1 cellular context compared by ENCODE assay signal in the genomic region with DNA sequence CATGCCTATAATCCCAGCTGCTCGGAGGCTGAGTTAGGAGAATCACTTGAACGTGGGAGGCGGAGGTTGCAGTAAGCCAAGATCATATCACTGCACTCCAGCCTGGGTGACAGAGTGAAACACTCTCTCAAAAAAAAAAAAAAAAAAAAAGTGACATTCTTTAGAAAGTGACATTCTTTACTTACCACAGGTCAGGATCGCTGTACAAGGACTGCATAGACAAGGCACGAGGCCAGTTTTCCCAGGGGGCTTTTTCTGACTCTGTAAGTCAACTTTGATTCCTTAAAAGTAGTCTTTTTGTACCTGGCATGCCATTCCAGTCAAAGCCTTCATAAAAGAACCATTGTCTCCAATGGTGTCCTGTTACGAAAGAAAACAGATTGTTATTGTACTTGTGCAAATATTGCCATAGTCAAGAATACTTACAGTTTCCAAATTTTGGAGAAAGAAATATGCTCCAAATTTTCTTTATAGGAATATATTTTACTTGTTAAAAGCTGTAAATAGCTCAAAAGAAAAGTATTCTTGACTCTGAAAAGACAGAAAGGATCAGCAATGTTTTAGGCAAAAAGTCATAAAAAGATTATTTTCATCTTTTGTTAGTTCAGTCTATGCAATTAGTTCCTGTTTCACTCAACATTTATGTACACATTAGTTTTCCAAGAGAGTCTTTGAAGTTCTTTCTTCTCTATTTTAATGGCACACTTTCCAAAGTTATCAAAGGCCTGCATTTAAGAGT.
TF ChIP-seq lines count a peak whose summit lies in the region.

No MANE protein-coding gene starts in this region.

TF ChIP-seq in HepG2, 621 proteins besides CTCF, POLR2A, EP300 and RAD21 (continued from another document and continues in another):
- peak; percentile 92 for TF ChIP-seq ARID5B (CRISPR knock-in tag; IDR thresholded peaks at IDR 0.05)
- TF ChIP-seq, protein P1, sequence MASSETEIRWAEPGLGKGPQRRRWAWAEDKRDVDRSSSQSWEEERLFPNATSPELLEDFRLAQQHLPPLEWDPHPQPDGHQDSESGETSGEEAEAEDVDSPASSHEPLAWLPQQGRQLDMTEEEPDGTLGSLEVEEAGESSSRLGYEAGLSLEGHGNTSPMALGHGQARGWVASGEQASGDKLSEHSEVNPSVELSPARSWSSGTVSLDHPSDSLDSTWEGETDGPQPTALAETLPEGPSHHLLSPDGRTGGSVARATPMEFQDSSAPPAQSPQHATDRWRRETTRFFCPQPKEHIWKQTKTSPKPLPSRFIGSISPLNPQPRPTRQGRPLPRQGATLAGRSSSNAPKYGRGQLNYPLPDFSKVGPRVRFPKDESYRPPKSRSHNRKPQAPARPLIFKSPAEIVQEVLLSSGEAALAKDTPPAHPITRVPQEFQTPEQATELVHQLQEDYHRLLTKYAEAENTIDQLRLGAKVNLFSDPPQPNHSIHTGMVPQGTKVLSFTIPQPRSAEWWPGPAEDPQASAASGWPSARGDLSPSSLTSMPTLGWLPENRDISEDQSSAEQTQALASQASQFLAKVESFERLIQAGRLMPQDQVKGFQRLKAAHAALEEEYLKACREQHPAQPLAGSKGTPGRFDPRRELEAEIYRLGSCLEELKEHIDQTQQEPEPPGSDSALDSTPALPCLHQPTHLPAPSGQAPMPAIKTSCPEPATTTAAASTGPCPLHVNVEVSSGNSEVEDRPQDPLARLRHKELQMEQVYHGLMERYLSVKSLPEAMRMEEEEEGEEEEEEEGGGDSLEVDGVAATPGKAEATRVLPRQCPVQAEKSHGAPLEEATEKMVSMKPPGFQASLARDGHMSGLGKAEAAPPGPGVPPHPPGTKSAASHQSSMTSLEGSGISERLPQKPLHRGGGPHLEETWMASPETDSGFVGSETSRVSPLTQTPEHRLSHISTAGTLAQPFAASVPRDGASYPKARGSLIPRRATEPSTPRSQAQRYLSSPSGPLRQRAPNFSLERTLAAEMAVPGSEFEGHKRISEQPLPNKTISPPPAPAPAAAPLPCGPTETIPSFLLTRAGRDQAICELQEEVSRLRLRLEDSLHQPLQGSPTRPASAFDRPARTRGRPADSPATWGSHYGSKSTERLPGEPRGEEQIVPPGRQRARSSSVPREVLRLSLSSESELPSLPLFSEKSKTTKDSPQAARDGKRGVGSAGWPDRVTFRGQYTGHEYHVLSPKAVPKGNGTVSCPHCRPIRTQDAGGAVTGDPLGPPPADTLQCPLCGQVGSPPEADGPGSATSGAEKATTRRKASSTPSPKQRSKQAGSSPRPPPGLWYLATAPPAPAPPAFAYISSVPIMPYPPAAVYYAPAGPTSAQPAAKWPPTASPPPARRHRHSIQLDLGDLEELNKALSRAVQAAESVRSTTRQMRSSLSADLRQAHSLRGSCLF (CRISPR knock-in tag; IDR thresholded peaks at IDR 0.05; ENCODE audit: borderline replicate concordance): no peak
- TF ChIP-seq GABPA (IDR thresholded peaks at IDR 0.05; ENCODE audit: low read depth, low read length): no peak
- no peak for TF ChIP-seq GABPA (CRISPR knock-in tag; IDR thresholded peaks at IDR 0.05; ENCODE audit: low read depth)
- TF ChIP-seq BCL6 (CRISPR knock-in tag; IDR thresholded peaks at IDR 0.05): peak; percentile 96
- TF ChIP-seq SMAD1 (CRISPR knock-in tag; IDR thresholded peaks at IDR 0.05; ENCODE audit: borderline replicate concordance, low read depth): no peak
- TF ChIP-seq, protein P2, sequence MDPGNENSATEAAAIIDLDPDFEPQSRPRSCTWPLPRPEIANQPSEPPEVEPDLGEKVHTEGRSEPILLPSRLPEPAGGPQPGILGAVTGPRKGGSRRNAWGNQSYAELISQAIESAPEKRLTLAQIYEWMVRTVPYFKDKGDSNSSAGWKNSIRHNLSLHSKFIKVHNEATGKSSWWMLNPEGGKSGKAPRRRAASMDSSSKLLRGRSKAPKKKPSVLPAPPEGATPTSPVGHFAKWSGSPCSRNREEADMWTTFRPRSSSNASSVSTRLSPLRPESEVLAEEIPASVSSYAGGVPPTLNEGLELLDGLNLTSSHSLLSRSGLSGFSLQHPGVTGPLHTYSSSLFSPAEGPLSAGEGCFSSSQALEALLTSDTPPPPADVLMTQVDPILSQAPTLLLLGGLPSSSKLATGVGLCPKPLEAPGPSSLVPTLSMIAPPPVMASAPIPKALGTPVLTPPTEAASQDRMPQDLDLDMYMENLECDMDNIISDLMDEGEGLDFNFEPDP (CRISPR knock-in tag; conservative IDR thresholded peaks at IDR 0.05): no peak
- peak; percentile 94 for TF ChIP-seq ZNF770 (CRISPR knock-in tag; IDR thresholded peaks at IDR 0.05)
- no peak for TF ChIP-seq ERF (CRISPR knock-in tag; IDR thresholded peaks at IDR 0.05)
- no peak for TF ChIP-seq MXD4 (CRISPR knock-in tag; IDR thresholded peaks at IDR 0.05)
- no peak for TF ChIP-seq NFAT5 (CRISPR knock-in tag; IDR thresholded peaks at IDR 0.05)
- peak; percentile 72 for TF ChIP-seq SOX13 (IDR thresholded peaks at IDR 0.05)
- TF ChIP-seq SOX13 (CRISPR knock-in tag; conservative IDR thresholded peaks at IDR 0.05 in 1 of 2, IDR thresholded peaks at IDR 0.05 in 1 of 2): peak in 1 of 2 experiments; percentile 96; a peak in 2 of 4 replicates
- peak; percentile 41; the same call in 1 of the 2 replicates for TF ChIP-seq RCOR2 (CRISPR knock-in tag; IDR thresholded peaks at IDR 0.05)
- no peak for TF ChIP-seq ZNF260 (CRISPR knock-in tag; IDR thresholded peaks at IDR 0.05; ENCODE audit: borderline replicate concordance, low read depth)
- no peak for TF ChIP-seq MTF1 (CRISPR knock-in tag; IDR thresholded peaks at IDR 0.05)
- TF ChIP-seq ZNF792 (CRISPR knock-in tag; IDR thresholded peaks at IDR 0.05): no peak; the same call in 1 of the 2 replicates
- no peak for TF ChIP-seq KDM4B (CRISPR knock-in tag; IDR thresholded peaks at IDR 0.05)
- TF ChIP-seq CCAR2 (optimal IDR thresholded peaks at IDR 0.05; ENCODE audit: low read depth, low read length): no peak
- TF ChIP-seq RORA (CRISPR knock-in tag; IDR thresholded peaks at IDR 0.05): 0 out of 2 replicates have a peak, but pooled peaks have one; percentile 46
- TF ChIP-seq KDM5A (IDR thresholded peaks at IDR 0.05; ENCODE audit: borderline replicate concordance, low read length): peak; percentile 43; the same call in 1 of the 2 replicates
- no peak for TF ChIP-seq HCFC1 (IDR thresholded peaks at IDR 0.05; ENCODE audit: low read depth, low read length)
- no peak for TF ChIP-seq ZNF282 (IDR thresholded peaks at IDR 0.05; ENCODE audit: partially characterized antibody)
- TF ChIP-seq NFIB (CRISPR knock-in tag; IDR thresholded peaks at IDR 0.05; ENCODE audit: borderline replicate concordance): no peak
- no peak for TF ChIP-seq GTF3A (CRISPR knock-in tag; conservative IDR thresholded peaks at IDR 0.05)
